18 cellular contexts compared by ENCODE assay signal in genomic region chr1:49626474-49626873, GRCh38.
A peak's percentile ranks its signal among the peaks of the same experiment; 100 is the strongest.
DNase-seq lines count a peak whose midpoint lies in the region; ATAC-seq, FAIRE-seq and TF ChIP-seq lines count a peak whose summit lies in the region.
"Had no signal": no experiment of that assay in that cellular context is flagged by ENCODE, and none has a peak within 500 bp of the region (broad histone marks: within the 10 kb centered on the region; RNA-seq: fewer than 3 reads in every experiment).

No MANE protein-coding gene starts in this region.

- CTCF ChIA-PET in IMR-90 (lab: Yijun Ruan, JAX) (no interaction called here), K562 (lab: Yijun Ruan, JAX; ENCODE audit: low intra/inter-chr PET ratio) (no interaction called here)

- no peak overlapping the region for H3K14ac ChIP-seq in IMR-90 (replicated peaks; ENCODE audit: low read depth, low read length)

- H2BK5ac ChIP-seq in IMR-90 (ENCODE audit: low read depth, low read length, poor library complexity, severe bottlenecking): no peak overlapping the region

- H2AFZ ChIP-seq in IMR-90 (replicated peaks; ENCODE audit: low read length, poor library complexity) (no peak overlapping the region), K562 (ENCODE audit: low read depth, low read length) (no peak overlapping the region)
- H2AFZ ChIP-seq: GM23248 had no signal

- no peak overlapping the region for H2AK5ac ChIP-seq in IMR-90 (ENCODE audit: low read depth, low read length)

- no peak for TF ChIP-seq RAD21 in IMR-90 (IDR thresholded peaks at IDR 0.05; ENCODE audit: low read length)
- TF ChIP-seq RAD21 in K562 (CRISPR knock-in tag; conservative IDR thresholded peaks at IDR 0.05 in 1 of 2, IDR thresholded peaks at IDR 0.05 in 1 of 2): no peak

- intact Hi-C loops in IMR-90 (cut with micrococcal nuclease): no loop called here
- intact Hi-C loops in K562 (cut with micrococcal nuclease): no loop called here

- H3K4me1 ChIP-seq in IMR-90 (ENCODE audit: control insufficient read depth, insufficient read depth, low read length): no peaks in the 10 kb centered on the region
- no peaks in the 10 kb centered on the region for H3K4me1 ChIP-seq in K562 (replicated peaks in 1 of 2; ENCODE audit: control insufficient read depth in 2 of 2, insufficient read depth in 2 of 2, low read length in 2 of 2)
- no peaks in the 10 kb centered on the region for H3K4me1 ChIP-seq in Peyer's patch
- H3K4me1 ChIP-seq: Caco-2, HAP-1 had no signal

- FAIRE-seq in K562 (lab: Jason Lieb, UNC): no peak
- FAIRE-seq: A204.1, GM12892 had no signal

- H2AK9ac ChIP-seq in IMR-90 (replicated peaks; ENCODE audit: low read depth, low read length, poor library complexity): no peak overlapping the region

- H2BK15ac ChIP-seq in IMR-90 (ENCODE audit: low read depth, low read length): no peak overlapping the region

- H3K56ac ChIP-seq in IMR-90 (ENCODE audit: extremely low read depth, insufficient read depth, low read length): no peak overlapping the region

- no peak overlapping the region for H3K4me2 ChIP-seq in IMR-90 (ENCODE audit: low read depth, low read length)
- H3K4me2 ChIP-seq in K562 (ENCODE audit: insufficient read depth, low read length): no peak overlapping the region

- TF ChIP-seq CTCF in IMR-90 (conservative IDR thresholded peaks at IDR 0.05; ENCODE audit: low read depth, low read length) (no peak), K562 (IDR thresholded peaks at IDR 0.05 in 2 of 3, conservative IDR thresholded peaks at IDR 0.05 in 1 of 3; ENCODE audit: insufficient read depth in 2 of 3, low read depth in 1 of 3, low read length in 3 of 3) (no peak), GM13976 (IDR thresholded peaks at IDR 0.05; ENCODE audit: borderline replicate concordance, control extremely low read depth, extremely low read depth, insufficient read depth, missing control alignments) (no peak), Peyer's patch (IDR thresholded peaks at IDR 0.05) (no peak)

- H3K4ac ChIP-seq in IMR-90 (ENCODE audit: low read depth, low read length): no peak overlapping the region

- no peaks in the 10 kb centered on the region for H3K36me3 ChIP-seq in IMR-90 (ENCODE audit: control insufficient read depth, insufficient read depth, low read length)
- no peaks in the 10 kb centered on the region for H3K36me3 ChIP-seq in K562 (ENCODE audit: control insufficient read depth, insufficient read depth, low read length)
- no peaks in the 10 kb centered on the region for H3K36me3 ChIP-seq in Peyer's patch
- H3K36me3 ChIP-seq: HAP-1 had no signal

- H3K79me1 ChIP-seq in IMR-90 (ENCODE audit: low read depth in 1 of 2, low read length in 2 of 2): no peaks in the 10 kb centered on the region

- H3K9me1 ChIP-seq in IMR-90 (ENCODE audit: insufficient read depth, low read length) (no peaks in the 10 kb centered on the region), K562 (ENCODE audit: control insufficient read depth, insufficient read depth, low read length) (no peaks in the 10 kb centered on the region)

- H4K5ac ChIP-seq in IMR-90 (ENCODE audit: low read depth, low read length): no peak overlapping the region

- no peaks in the 10 kb centered on the region for H3K27me3 ChIP-seq in IMR-90 (ENCODE audit: control insufficient read depth, insufficient read depth, low read length)
- no peaks in the 10 kb centered on the region for H3K27me3 ChIP-seq in K562 (ENCODE audit: control insufficient read depth in 2 of 2, insufficient read depth in 2 of 2, low read length in 2 of 2)
- no peaks in the 10 kb centered on the region for H3K27me3 ChIP-seq in Peyer's patch

- ATAC-seq in IMR-90 (ENCODE audit: low read depth) (no peak), K562 (no peak)

- H4K20me1 ChIP-seq in IMR-90 (ENCODE audit: insufficient read depth, low read length) (no peaks in the 10 kb centered on the region), K562 (replicated peaks; ENCODE audit: control insufficient read depth, insufficient read depth, low read length) (no peaks in the 10 kb centered on the region)

- no peak overlapping the region for H2BK120ac ChIP-seq in IMR-90 (ENCODE audit: low read depth, low read length)

- H3K27ac ChIP-seq in IMR-90 (ENCODE audit: insufficient read depth, low read length) (no peak overlapping the region), K562 (ENCODE audit: extremely low read depth, low read depth, low read length) (no peak overlapping the region), Peyer's patch (no peak overlapping the region)
- H3K27ac ChIP-seq: C4-2B, GM23248 had no signal

- no peak overlapping the region for H4K91ac ChIP-seq in IMR-90 (ENCODE audit: insufficient read depth, low read depth, low read length)

- no peak overlapping the region for H4K8ac ChIP-seq in IMR-90 (ENCODE audit: low read depth in 2 of 2, low read length in 2 of 2)

- no peak overlapping the region for H3K18ac ChIP-seq in IMR-90 (ENCODE audit: low read depth, low read length)

- BruUV-seq in IMR-90 (replicated peaks; lab: Mats Ljungman, UMichigan) (no TSS peak), K562 (replicated peaks; lab: Mats Ljungman, UMichigan) (no TSS peak)

- no peak for TF ChIP-seq POLR2A in IMR-90 (IDR thresholded peaks at IDR 0.05; ENCODE audit: low read depth, low read length)
- TF ChIP-seq POLR2A in K562 (conservative IDR thresholded peaks at IDR 0.05): no peak
- TF ChIP-seq POLR2A in Peyer's patch (IDR thresholded peaks at IDR 0.05): no peak

- in situ Hi-C loops in Caki2 (cut with HindIII; ENCODE audit: low pct_unique_long_range_greater_than_20kb, low sequenced_read_pairs) (no loop called here), IMR-90 (cut with MboI; ENCODE audit: low sequenced_read_pairs) (no loop called here), K562 (cut with MboI) (no loop called here), GM13976 (cut with MboI; ENCODE audit: low sequenced_read_pairs, unreplicated experiment) (no loop called here)

- H3K4me3 ChIP-seq in IMR-90 (ENCODE audit: insufficient read depth, low read depth, low read length) (no peak overlapping the region), K562 (no peak overlapping the region), Peyer's patch (no peak overlapping the region)
- H3K4me3 ChIP-seq: GM23248, HAP-1 had no signal

- H3K23ac ChIP-seq in IMR-90 (ENCODE audit: low read depth, low read length): no peak overlapping the region

- dilution Hi-C loops in IMR-90 (cut with HindIII; ENCODE audit: low sequenced_read_pairs, unreplicated experiment): no loop called here

- H3K9me3 ChIP-seq in IMR-90 (ENCODE audit: control insufficient read depth, insufficient read depth, low read length) (no peaks in the 10 kb centered on the region; the same call in 1 of the 2 replicates), K562 (replicated peaks; ENCODE audit: control insufficient read depth, insufficient read depth, low read depth, low read length) (no peaks in the 10 kb centered on the region), Peyer's patch (no peaks in the 10 kb centered on the region)
- H3K9me3 ChIP-seq: Caco-2, HAP-1 had no signal

- DNase-seq in Caki2 (ENCODE audit: low read depth): peak; percentile 6
- no peak for DNase-seq in IMR-90
- no peak for DNase-seq in K562 (ENCODE audit: extremely low read depth in 1 of 4, low spot score in 3 of 4)
- DNase-seq in GM13976 (ENCODE audit: low spot score): no peak
- DNase-seq in activated CD8-positive, alpha-beta memory T cell treated with anti-CD3 and anti-CD28 coated beads for 24 hours: no peak
- DNase-seq in Peyer's patch: no peak
- DNase-seq: AML-193; Caco-2; CD4-positive, alpha-beta T cell; DMS79; GDM1; GM23248; Karpas-422; KBM-7 had no signal

- H3K79me2 ChIP-seq in K562 (ENCODE audit: control insufficient read depth, insufficient read depth, low read length): no peaks in the 10 kb centered on the region

- H2BK20ac ChIP-seq in IMR-90 (ENCODE audit: low read depth, low read length): no peak overlapping the region

- POLR2A ChIA-PET in IMR-90 (lab: Charles Lee; ENCODE audit: unreplicated experiment) (no interaction called here), K562 (lab: Yijun Ruan, JAX) (no interaction called here)

- H3K9ac ChIP-seq in IMR-90 (ENCODE audit: low read depth, low read length): no peak overlapping the region
- H3K9ac ChIP-seq in K562 (ENCODE audit: insufficient read depth in 1 of 2, low read depth in 2 of 2, low read length in 2 of 2): no peak overlapping the region
- H3K9ac ChIP-seq: GM23248 had no signal

- no peak for TF ChIP-seq EP300 in K562 (IDR thresholded peaks at IDR 0.05; ENCODE audit: low read length)

TF ChIP-seq in IMR-90, 13 proteins besides CTCF, POLR2A, EP300 and RAD21 (continues in another document):
- no peak for TF ChIP-seq BHLHE40 (IDR thresholded peaks at IDR 0.05; ENCODE audit: low read depth, low read length)
- 0 out of 2 replicates have a peak, but pooled peaks have one; percentile 8 for TF ChIP-seq MAFK (IDR thresholded peaks at IDR 0.05; ENCODE audit: low read depth, low read length)
- TF ChIP-seq NFE2L2 (IDR thresholded peaks at IDR 0.05; ENCODE audit: low read depth, low read length): peak; percentile 61; the same call in 1 of the 2 replicates
- TF ChIP-seq ELK1 (IDR thresholded peaks at IDR 0.05; ENCODE audit: borderline replicate concordance, low read depth, low read length): no peak

TF ChIP-seq in K562, 482 proteins besides CTCF, POLR2A, EP300 and RAD21:
- no peak for TF ChIP-seq KLF10 (CRISPR knock-in tag; IDR thresholded peaks at IDR 0.05)
- TF ChIP-seq MAFG (tag; conservative IDR thresholded peaks at IDR 0.05): 0 out of 2 replicates have a peak, but pooled peaks have one; percentile 42
- no peak for TF ChIP-seq RAD51 (IDR thresholded peaks at IDR 0.05; ENCODE audit: borderline replicate concordance, low read depth)
- TF ChIP-seq SIN3B (IDR thresholded peaks at IDR 0.05; ENCODE audit: low read depth): no peak
- TF ChIP-seq NFE2L1 (tag; IDR thresholded peaks at IDR 0.05; ENCODE audit: borderline replicate concordance, low read depth): 0 out of 2 replicates have a peak, but pooled peaks have one; percentile 13
- no peak for TF ChIP-seq ZNF695 (CRISPR knock-in tag; IDR thresholded peaks at IDR 0.05)
- TF ChIP-seq ZNF76 (CRISPR knock-in tag; IDR thresholded peaks at IDR 0.05; ENCODE audit: borderline replicate concordance): no peak
- no peak for TF ChIP-seq ZNF316 (IDR thresholded peaks at IDR 0.05)
- TF ChIP-seq MTF1 (CRISPR knock-in tag; IDR thresholded peaks at IDR 0.05; ENCODE audit: borderline replicate concordance): no peak
- TF ChIP-seq C11orf30 (IDR thresholded peaks at IDR 0.05; ENCODE audit: low read depth): peak; percentile 13; the same call in 1 of the 2 replicates
